In the genomic region with DNA sequence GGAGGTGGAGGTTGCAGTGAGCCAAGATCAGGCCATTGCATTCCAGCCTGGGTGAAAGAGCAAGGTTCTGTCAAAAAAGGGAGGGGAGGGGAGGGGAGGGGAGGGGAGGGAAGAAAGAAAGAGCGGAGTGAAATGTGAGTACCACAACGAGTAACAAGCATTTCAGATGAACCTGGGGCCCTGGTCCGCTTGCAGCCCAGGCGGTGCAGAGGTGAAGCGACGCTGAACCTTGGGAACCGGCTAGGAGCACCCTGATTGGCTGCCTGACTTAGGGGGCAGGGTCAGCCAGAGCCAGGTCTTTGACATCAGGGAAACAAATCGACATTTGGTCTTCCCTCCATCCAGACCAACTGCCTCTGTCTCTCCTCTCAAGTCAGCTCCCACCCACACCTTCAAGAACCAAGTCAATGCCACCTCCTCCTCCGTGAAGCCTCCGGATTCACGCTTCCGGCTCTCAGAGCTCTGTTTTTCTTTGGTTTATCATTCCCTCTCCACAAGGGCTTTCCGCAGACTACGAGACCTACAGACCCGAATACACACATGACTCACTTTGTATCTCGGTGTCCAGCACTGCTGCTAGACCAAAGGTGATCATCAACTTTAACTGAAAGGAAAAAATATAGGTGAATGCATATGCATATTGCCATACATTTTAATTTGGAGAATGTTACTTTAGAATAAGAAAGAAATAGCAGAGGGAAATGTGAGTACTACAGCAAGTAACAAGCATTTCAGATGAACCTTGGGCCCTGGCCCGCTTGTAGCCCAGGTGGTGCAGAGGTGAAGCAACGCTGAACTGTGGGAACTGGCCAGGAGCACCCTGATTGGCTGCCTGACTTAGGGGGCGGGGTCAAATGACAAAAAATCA, we compare ENCODE assay signal across 32 cellular contexts. TPM values are rescaled to one million over a fixed set of nuclear protein-coding genes. Genes with fewer than 3 reads are reported as not detected.
"Had no signal": no experiment of that assay in that cellular context is flagged by ENCODE, and none has a peak within 500 bp of the region (broad histone marks: within the 10 kb centered on the region; RNA-seq: fewer than 3 reads in every experiment).

No MANE protein-coding gene starts in this region.

- ATAC-seq: effector memory CD8-positive, alpha-beta T cell; esophagus mucosa; gastrocnemius medialis; heart right ventricle; left cardiac atrium; left lung; left ventricle myocardium superior; mucosa of descending colon had no signal

- H3K9me3 ChIP-seq: colonic mucosa had no signal

- FAIRE-seq: endometrium, islet of Langerhans, keratinocyte had no signal

- H3K4me1 ChIP-seq: colonic mucosa, esophagus squamous epithelium, gastrocnemius medialis, heart right ventricle, left lung had no signal

- H3K27me3 ChIP-seq: colonic mucosa had no signal

- H3K4me3 ChIP-seq: colonic mucosa, esophagus squamous epithelium, gastrocnemius medialis, heart right ventricle, left lung, lung, mucosa of descending colon had no signal

- H3K36me3 ChIP-seq: colonic mucosa, esophagus squamous epithelium, gastrocnemius medialis, heart right ventricle, left lung had no signal

- H3K27ac ChIP-seq: colonic mucosa, epithelial cell of prostate, esophagus squamous epithelium, gastrocnemius medialis, heart right ventricle, left lung had no signal

- DNase-seq: colonic mucosa; cortex of kidney; effector CD8-positive, alpha-beta T cell; effector memory CD8-positive, alpha-beta T cell; endodermal cell; erythroblast; esophagus squamous epithelium; foreskin fibroblast; foreskin melanocyte; gastrocnemius medialis; glutamatergic neuron; heart right ventricle; hippocampal formation; left cardiac atrium; left lung; left ventricle myocardium superior; mammary epithelial cell; mucosa of descending colon; naive B cell had no signal

RNA-seq across cellular contexts. Expression of gene OR1F1, which starts 19.3 kb away (rescaled TPM):
- total RNA-seq: colonic mucosa, dermis microvascular lymphatic vessel endothelial cell, esophagus mucosa, esophagus squamous epithelium, gastrocnemius medialis, glomerular endothelial cell, heart right ventricle, kidney epithelial cell, left cardiac atrium, left lung, left ventricle myocardium superior, lower leg skin, lung, mammary epithelial cell, mesenteric fat pad, mesothelial cell of epicardium, mucosa of descending colon, myocyte had no signal
- polyA plus RNA-seq: heart right ventricle, lung had no signal

RNA-seq across cellular contexts. Expression of gene MEFV, which starts 49.1 kb away (rescaled TPM):
- total RNA-seq: dermis microvascular lymphatic vessel endothelial cell, endodermal cell, glomerular endothelial cell, mammary epithelial cell, mesothelial cell of epicardium had no signal
- polyA plus RNA-seq: keratinocyte, mammary epithelial cell had no signal
